Comparison of ENCODE assay signal across 2 cellular contexts in genomic region chr1:161531986-161532875, GRCh38.
TF ChIP-seq lines count a peak whose summit lies in the region.

No MANE protein-coding gene starts in this region.

TF ChIP-seq in HCT116, 20 proteins besides CTCF, POLR2A, EP300 and RAD21 (continued from another document):
- no peak for TF ChIP-seq REST (IDR thresholded peaks at IDR 0.05; ENCODE audit: low read depth)
- TF ChIP-seq MAX (IDR thresholded peaks at IDR 0.05) = no peak
- no peak for TF ChIP-seq YY1 (IDR thresholded peaks at IDR 0.05; ENCODE audit: extremely low read depth, insufficient replicate concordance, low read depth, low read length)
- TF ChIP-seq ELF1 (IDR thresholded peaks at IDR 0.05; ENCODE audit: borderline replicate concordance, low read depth) = no peak
- no peak for TF ChIP-seq ZNF274 (IDR thresholded peaks at IDR 0.05; ENCODE audit: low read depth, low read length)
- no peak for TF ChIP-seq EGR1 (IDR thresholded peaks at IDR 0.05; ENCODE audit: low read depth)

TF ChIP-seq in WTC11, 78 proteins besides CTCF, POLR2A, EP300 and RAD21 (continued from another document):
- no peak for TF ChIP-seq GTF2I (CRISPR knock-in tag; conservative IDR thresholded peaks at IDR 0.05)
